Comparison of ENCODE assay signal across 9 cellular contexts in the genomic region with DNA sequence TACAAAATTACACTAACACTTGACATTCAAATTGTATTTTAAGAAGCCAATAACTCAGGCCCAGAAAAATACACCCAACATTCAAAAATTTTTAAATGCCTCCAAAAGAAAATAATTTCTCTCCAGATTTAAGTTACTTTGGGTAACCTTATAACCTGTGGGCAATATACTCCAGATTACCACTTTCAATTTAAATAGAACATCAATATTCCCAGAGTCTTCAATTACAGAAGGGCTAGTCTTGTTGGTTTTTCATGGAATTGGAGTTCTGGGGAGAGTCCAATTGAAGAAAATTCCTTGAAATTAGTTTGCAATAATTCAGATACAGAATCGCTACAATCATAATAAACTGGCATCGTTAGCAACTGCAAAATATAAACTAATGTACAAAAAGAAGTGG. TPM values are rescaled to one million over a fixed set of nuclear protein-coding genes. Genes with fewer than 3 reads are reported as not detected.
DNase-seq lines count a peak whose midpoint lies in the region; TF ChIP-seq lines count a peak whose summit lies in the region.
"Had no signal": no experiment of that assay in that cellular context is flagged by ENCODE, and none has a peak within 500 bp of the region (broad histone marks: within the 10 kb centered on the region; RNA-seq: fewer than 3 reads in every experiment).

No MANE protein-coding gene starts in this region.

- peaks cover 33% of the 10 kb centered on the region for H3K4me1 Mint-ChIP-seq in neural crest cell

- no peak overlapping the region for H2AFZ ChIP-seq in MM.1S (ENCODE audit: low read length)

- peaks cover 11% of the 10 kb centered on the region for H3K36me3 Mint-ChIP-seq in neural crest cell (ENCODE audit: low read depth)

- peaks cover 56 to 64% (median 62%) of the 10 kb centered on the region in 11 experiments for H4K20me1 ChIP-seq in BLaER1 treated with 17β-estradiol and CSF1 and Interleukin-3, amounts not matched to agents 10 nM and 100 nM
- H4K20me1 ChIP-seq in MM.1S (ENCODE audit: insufficient read depth, low read length), result peaks cover 3% of the 10 kb centered on the region

- no peak for DNase-seq in MM.1S
- DNase-seq in effector memory CD4-positive, alpha-beta T cell, result no peak
- no peak for DNase-seq in neural crest cell (ENCODE audit: low read depth, low spot score)
- no peak for DNase-seq in HPDE6-E6E7 (ENCODE audit: extremely low spot score)
- no peak for DNase-seq in caudate nucleus (lab: John Stamatoyannopoulos, UW)
- no peak for DNase-seq in NOMO-1 treated with dmso at 0.1 percent for 144 hours (lab: John Stamatoyannopoulos, UW; ENCODE audit: unreplicated experiment)
- no peak for DNase-seq in retina
- DNase-seq: NCI-H1105 treated with DMSO at 0.1 percent for 48 hours had no signal

- TF ChIP-seq CTCF in MM.1S (IDR thresholded peaks at IDR 0.05; ENCODE audit: low read length) (no peak), neural crest cell (conservative IDR thresholded peaks at IDR 0.05) (no peak)

- H3K4me3 Mint-ChIP-seq in neural crest cell, result peak overlapping the region; percentile 92

- H3K27me3 ChIP-seq in BLaER1 treated with 17β-estradiol and CSF1 and Interleukin-3, amounts not matched to agents 10 nM and 100 nM, result no peaks in the 10 kb centered on the region
- H3K27me3 ChIP-seq in MM.1S (replicated peaks; ENCODE audit: insufficient read depth, low read length), result no peaks in the 10 kb centered on the region
- H3K27me3 ChIP-seq in effector memory CD4-positive, alpha-beta T cell (replicated peaks; ENCODE audit: control insufficient read depth, insufficient read depth, low read length, poor library complexity, severe bottlenecking), result no peaks in the 10 kb centered on the region

- H3F3A ChIP-seq in MM.1S (ENCODE audit: insufficient read depth, low read length), result no peaks in the 10 kb centered on the region

- H3K79me2 ChIP-seq in MM.1S (ENCODE audit: low read length), result peaks cover 64% of the 10 kb centered on the region

- no peaks in the 10 kb centered on the region for H3K27me3 Mint-ChIP-seq in neural crest cell (ENCODE audit: low read depth)

- H3K4me3 ChIP-seq in BLaER1 treated with 17β-estradiol and CSF1 and Interleukin-3, amounts not matched to agents 10 nM and 100 nM, result peak overlapping the region; percentile 88 to 100 (median 100)
- peak overlapping the region; percentile 80 for H3K4me3 ChIP-seq in MM.1S (ENCODE audit: low read length)
- peak overlapping the region; percentile 95 for H3K4me3 ChIP-seq in effector memory CD4-positive, alpha-beta T cell (ENCODE audit: insufficient read depth, low read depth, low read length, poor library complexity, severe bottlenecking)

- H3K36me3 ChIP-seq in BLaER1 treated with 17β-estradiol and CSF1 and Interleukin-3, amounts not matched to agents 10 nM and 100 nM, result peaks cover 32 to 53% (median 44%) of the 10 kb centered on the region in 11 experiments
- H3K36me3 ChIP-seq in MM.1S (replicated peaks; ENCODE audit: insufficient read depth, low read length), result no peaks in the 10 kb centered on the region
- H3K36me3 ChIP-seq in effector memory CD4-positive, alpha-beta T cell (ENCODE audit: control insufficient read depth, insufficient read depth, low read length), result peaks cover 10% of the 10 kb centered on the region

- H3K9me3 Mint-ChIP-seq in neural crest cell, result no peaks in the 10 kb centered on the region

- no peaks in the 10 kb centered on the region for H3K9me2 ChIP-seq in MM.1S (replicated peaks; ENCODE audit: insufficient read depth, low read length)

- peaks cover 11 to 51% (median 25%) of the 10 kb centered on the region in 10 experiments; a peak in 18 of 20 replicates for H3K4me1 ChIP-seq in BLaER1 treated with 17β-estradiol and CSF1 and Interleukin-3, amounts not matched to agents 10 nM and 100 nM
- no peaks in the 10 kb centered on the region for H3K4me1 ChIP-seq in MM.1S (ENCODE audit: low read length)
- peaks cover 13% of the 10 kb centered on the region for H3K4me1 ChIP-seq in effector memory CD4-positive, alpha-beta T cell (ENCODE audit: control insufficient read depth, insufficient read depth, low read length, poor library complexity, severe bottlenecking)

- peak overlapping the region; percentile 97 to 100 (median 100) for H3K9ac ChIP-seq in BLaER1 treated with 17β-estradiol and CSF1 and Interleukin-3, amounts not matched to agents 10 nM and 100 nM
- peak overlapping the region; percentile 95; the same call in 1 of the 2 replicates for H3K9ac ChIP-seq in MM.1S (ENCODE audit: low read length)

- H3K27ac ChIP-seq in BLaER1 treated with 17β-estradiol and CSF1 and Interleukin-3, amounts not matched to agents 10 nM and 100 nM, result peak overlapping the region; percentile 97 to 100 (median 100); a peak in 19 of 22 replicates
- H3K27ac ChIP-seq in MM.1S (ENCODE audit: low read length) (no peak overlapping the region), caudate nucleus (ENCODE audit: low read depth, low read length) (no peak overlapping the region)
- H3K27ac ChIP-seq in effector memory CD4-positive, alpha-beta T cell (ENCODE audit: insufficient read depth, low read length, poor library complexity, severe bottlenecking), result peak overlapping the region; percentile 98

- H3K4me2 ChIP-seq in BLaER1 treated with 17β-estradiol and CSF1 and Interleukin-3, amounts not matched to agents 10 nM and 100 nM, result peak overlapping the region; percentile 71 to 99 (median 88)
- peak overlapping the region; percentile 43; the same call in 1 of the 2 replicates for H3K4me2 ChIP-seq in MM.1S (ENCODE audit: low read depth, low read length)

- H3K27ac Mint-ChIP-seq in neural crest cell (ENCODE audit: unreplicated experiment), result peak overlapping the region; percentile 8

- no peaks in the 10 kb centered on the region for H3K9me3 ChIP-seq in BLaER1 treated with 17β-estradiol and CSF1 and Interleukin-3, amounts not matched to agents 10 nM and 100 nM (replicated peaks in 1 of 11)
- H3K9me3 ChIP-seq in MM.1S (replicated peaks; ENCODE audit: insufficient read depth, low read length), result no peaks in the 10 kb centered on the region
- H3K9me3 ChIP-seq in effector memory CD4-positive, alpha-beta T cell (ENCODE audit: control insufficient read depth, low read length), result no peaks in the 10 kb centered on the region

RNA-seq across cellular contexts. Expression of gene PPP4R3A, which starts 2.0 kb away (rescaled TPM):
- 111 TPM in 2 replicates for total RNA-seq in neural crest cell

Comparison
In these comparisons a context has a peak if more than half of its experiments do, and no peak if none do; other contexts are left out.
1. H3K27ac ChIP-seq: peak in BLaER1 treated with 17β-estradiol and CSF1 and Interleukin-3, amounts not matched to agents 10 nM and 100 nM (11 of 11) and effector memory CD4-positive, alpha-beta T cell (single experiment); none in MM.1S (single experiment) and caudate nucleus (single experiment).
2. Peak in every context shown above with its lines, with median percentiles within 50 percentile points of each other: H3K4me3 ChIP-seq.